21 cellular contexts compared by ENCODE assay signal in the genomic region with DNA sequence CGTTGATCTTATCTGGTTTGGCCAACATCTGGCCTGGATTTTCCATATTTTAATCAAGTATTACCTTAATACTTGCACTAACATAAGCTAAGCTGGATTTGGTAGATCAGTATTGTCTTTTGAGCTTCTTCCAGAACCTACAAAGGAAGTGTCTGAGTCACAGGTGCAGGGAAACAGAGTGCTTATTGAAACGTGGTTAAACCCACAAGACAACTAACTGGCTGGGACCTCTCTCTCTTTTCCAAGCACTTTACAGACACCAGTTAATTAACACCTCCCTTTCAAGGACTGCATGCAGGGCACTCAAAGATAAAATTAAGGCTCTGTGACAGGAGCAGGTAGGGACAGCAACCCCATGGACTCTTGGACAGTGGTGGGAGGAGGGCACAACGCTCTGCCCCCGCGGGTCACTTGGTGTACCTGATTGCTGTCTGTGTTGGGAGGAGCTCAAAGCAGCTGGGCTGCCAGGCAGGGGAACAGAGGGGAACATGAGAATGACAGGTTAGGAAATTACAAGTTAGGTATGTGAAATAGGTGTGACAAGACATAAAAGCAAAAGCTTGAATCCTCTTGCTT.
"Had no signal": no experiment of that assay in that cellular context is flagged by ENCODE, and none has a peak within 500 bp of the region (broad histone marks: within the 10 kb centered on the region; RNA-seq: fewer than 3 reads in every experiment).

No MANE protein-coding gene starts in this region.

- ATAC-seq: foreskin keratinocyte; lower lobe of right lung; stimulated activated memory B cell treated with anti-CD40 and anti-IgM and Interleukin-4, amounts not matched to agents 10 μg/mL and 1 μg/mL and 100 μg/mL, for 72 hours had no signal

- H3K36me3 Mint-ChIP-seq: stimulated activated memory B cell treated with anti-CD40 and anti-IgM and Interleukin-4, amounts not matched to agents 10 μg/mL and 1 μg/mL and 100 μg/mL, for 72 hours had no signal

- H3K4me3 ChIP-seq: hepatocyte, left ventricle myocardium inferior, lower lobe of right lung, prostate gland, right lobe of liver, tibial artery, upper lobe of left lung, uterus had no signal

- DNase-seq: effector memory CD4-positive, alpha-beta T cell; erythroblast; head of caudate nucleus; kidney; left ventricle myocardium inferior; lower lobe of right lung; mesenchymal stem cell; naive B cell; retina; right lobe of liver; stimulated activated CD4-positive, alpha-beta T cell treated with anti-CD3 and anti-CD28 coated beads, Interleukin-4, amount 100 ng/mL, for 1 hour; tibial artery; uterus had no signal

- H3K79me2 ChIP-seq: hepatocyte, parathyroid adenoma had no signal

- H3K27me3 ChIP-seq: foreskin keratinocyte, hepatocyte, right lobe of liver, tibial artery, upper lobe of left lung, uterus had no signal

- H3K4me3 Mint-ChIP-seq: naive B cell; nephron; stimulated activated memory B cell treated with anti-CD40 and anti-IgM and Interleukin-4, amounts not matched to agents 10 μg/mL and 1 μg/mL and 100 μg/mL, for 72 hours; stimulated activated naive CD8-positive, alpha-beta T cell treated with anti-CD3 and anti-CD28 coated beads, Interleukin-15, Interleukin-2, amounts not matched to agents 100 ng/mL and 50 ng/mL, for 24 hours had no signal

- H3K4me1 ChIP-seq: foreskin keratinocyte, lower lobe of right lung, parathyroid adenoma, prostate gland, right lobe of liver, tibial artery, upper lobe of left lung, uterus had no signal

- H3K27ac ChIP-seq: foreskin keratinocyte, hepatocyte, left ventricle myocardium inferior, lower lobe of right lung, parathyroid adenoma, prostate gland, right lobe of liver, tibial artery, upper lobe of left lung, uterus had no signal

- H3K9ac ChIP-seq: parathyroid adenoma had no signal

- H3K27ac Mint-ChIP-seq: naive B cell; nephron; stimulated activated memory B cell treated with anti-CD40 and anti-IgM and Interleukin-4, amounts not matched to agents 10 μg/mL and 1 μg/mL and 100 μg/mL, for 72 hours; stimulated activated naive CD8-positive, alpha-beta T cell treated with anti-CD3 and anti-CD28 coated beads, Interleukin-15, Interleukin-2, amounts not matched to agents 100 ng/mL and 50 ng/mL, for 24 hours had no signal

- H3K36me3 ChIP-seq: left ventricle myocardium inferior, lower lobe of right lung, prostate gland, right lobe of liver, tibial artery, upper lobe of left lung, uterus had no signal

- H2AFZ ChIP-seq: hepatocyte, parathyroid adenoma had no signal

- H3K9me3 ChIP-seq: lower lobe of right lung, prostate gland, right lobe of liver, tibial artery, upper lobe of left lung, uterus had no signal

- H3K4me1 Mint-ChIP-seq: naive B cell had no signal

- H3K4me2 ChIP-seq: hepatocyte had no signal
